In the genomic region with DNA sequence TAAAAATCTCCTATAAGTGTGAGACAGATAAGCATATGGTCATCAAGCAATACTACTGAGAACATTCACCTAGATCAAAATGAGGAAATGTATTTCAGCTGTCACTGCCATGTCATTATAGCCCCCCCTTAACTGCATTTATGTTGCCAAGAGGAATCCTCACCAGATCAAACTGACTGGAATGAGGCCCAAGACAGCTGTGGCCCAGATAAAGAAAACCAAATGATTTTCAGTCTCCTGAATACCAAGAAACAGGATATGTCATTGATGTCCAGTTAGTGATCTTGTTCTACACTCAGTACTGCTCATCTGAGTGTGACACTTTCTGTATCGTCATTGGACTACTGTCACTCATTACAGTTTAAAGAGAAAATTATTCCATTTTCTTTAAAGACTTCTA, we compare ENCODE assay signal across 22 cellular contexts. TPM values are rescaled to one million over a fixed set of nuclear protein-coding genes. Genes with fewer than 3 reads are reported as not detected.
"Had no signal": no experiment of that assay in that cellular context is flagged by ENCODE, and none has a peak within 500 bp of the region (broad histone marks: within the 10 kb centered on the region; RNA-seq: fewer than 3 reads in every experiment).

No MANE protein-coding gene starts in this region.

- DNase-seq: activated B cell treated with CpG ODN at 0.5 μM for 24 hours; activated CD4-positive, alpha-beta T cell treated with anti-CD3 and anti-CD28 coated beads for 48 hours; activated CD8-positive, alpha-beta T cell treated with anti-CD3 and anti-CD28 coated beads, Interleukin-2, amount 10 ng/mL, durations not matched to agents 7 days and 5 days; activated naive CD8-positive, alpha-beta T cell treated with anti-CD3 and anti-CD28 coated beads for 36 hours; amygdala; brain microvascular endothelial cell; dermis blood vessel endothelial cell; gastrocnemius medialis; natural killer cell; occipital lobe; right cardiac atrium; stimulated activated CD4-positive, alpha-beta T cell treated with anti-CD3 and anti-CD28 coated beads, Interleukin-4, amount 100 ng/mL, for 4 hours; stimulated activated naive CD8-positive, alpha-beta T cell treated with anti-CD3 and anti-CD28 coated beads, Interleukin-15, Interleukin-2, amounts not matched to agents 100 U/mL and 50 U/mL, for 24 hours had no signal

- H3K27ac ChIP-seq: brain microvascular endothelial cell, gastrocnemius medialis, thoracic aorta had no signal

- ATAC-seq: activated CD8-positive, alpha-beta T cell treated with anti-CD3 and anti-CD28 coated beads, Interleukin-2, amount 10 ng/mL, durations not matched to agents 7 days and 5 days; gastrocnemius medialis; left lobe of liver; right cardiac atrium; stimulated activated naive CD8-positive, alpha-beta T cell treated with anti-CD3 and anti-CD28 coated beads, Interleukin-15, Interleukin-2, amounts not matched to agents 100 U/mL and 50 U/mL, for 24 hours had no signal

RNA-seq across cellular contexts. Expression of gene CPB1, which starts 35.1 kb away (rescaled TPM):
- total RNA-seq: activated B cell treated with CpG ODN at 0.5 μM for 24 hours; activated CD8-positive, alpha-beta T cell treated with anti-CD3 and anti-CD28 coated beads, Interleukin-2, amount 10 ng/mL, durations not matched to agents 7 days and 5 days; activated naive CD8-positive, alpha-beta T cell treated with anti-CD3 and anti-CD28 coated beads for 36 hours; cerebellum; dermis blood vessel endothelial cell; epithelial cell of proximal tubule; lung microvascular endothelial cell; mononuclear cell; natural killer cell; occipital lobe; progenitor cell of endocrine pancreas; smooth muscle cell; ureter had no signal
- polyA plus RNA-seq: smooth muscle cell had no signal
